Comparison of ENCODE assay signal across 9 cellular contexts in genomic region chr1:218374972-218375371, GRCh38.
DNase-seq lines count a peak whose midpoint lies in the region; TF ChIP-seq lines count a peak whose summit lies in the region.
"Had no signal": no experiment of that assay in that cellular context is flagged by ENCODE, and none has a peak within 500 bp of the region (broad histone marks: within the 10 kb centered on the region; RNA-seq: fewer than 3 reads in every experiment).

No MANE protein-coding gene starts in this region.

- TF ChIP-seq CTCF in KMS-11 (conservative IDR thresholded peaks at IDR 0.05; ENCODE audit: low read depth, low read length): no peak

- H3K9me3 ChIP-seq in stomach smooth muscle (ENCODE audit: control insufficient read depth in 2 of 2, low read length in 2 of 2): no peaks in the 10 kb centered on the region

- H4K20me1 ChIP-seq in KMS-11 (ENCODE audit: insufficient read depth): no peaks in the 10 kb centered on the region

- H3K27ac ChIP-seq in KMS-11 (no peak overlapping the region), stomach smooth muscle (ENCODE audit: low read length) (peak overlapping the region; percentile 24)

- DNase-seq in astrocyte of the hippocampus (ENCODE audit: low read depth, low spot score) (peak; percentile 70), iris pigment epithelial cell (ENCODE audit: low read depth) (peak; percentile 80), D341Med (ENCODE audit: low spot score) (no peak), activated gamma-delta T cell (lab: John Stamatoyannopoulos, UW) (no peak)
- no peak for DNase-seq in activated CD4-positive, alpha-beta T cell treated with anti-CD3 and anti-CD28 coated beads for 4 hours
- DNase-seq: central memory CD4-positive, alpha-beta T cell; NCI-H187 had no signal

- H3K9ac ChIP-seq in KMS-11 (no peak overlapping the region), stomach smooth muscle (ENCODE audit: low read length in 2 of 2) (no peak overlapping the region)

- no peak overlapping the region for H2AFZ ChIP-seq in KMS-11 (ENCODE audit: low read depth)

- H3K36me3 ChIP-seq in KMS-11 (ENCODE audit: insufficient read depth) (no peaks in the 10 kb centered on the region), stomach smooth muscle (ENCODE audit: control insufficient read depth in 2 of 2, insufficient read depth in 2 of 2, low read length in 2 of 2) (no peaks in the 10 kb centered on the region)

- H3K27me3 ChIP-seq in KMS-11 (ENCODE audit: insufficient read depth, low read depth) (no peaks in the 10 kb centered on the region), stomach smooth muscle (ENCODE audit: control insufficient read depth in 1 of 2, insufficient read depth in 2 of 2, low read length in 2 of 2) (no peaks in the 10 kb centered on the region)

- no peaks in the 10 kb centered on the region for H3K79me2 ChIP-seq in KMS-11 (ENCODE audit: insufficient read depth, low read depth)

- no peak overlapping the region for H3K4me3 ChIP-seq in KMS-11 (IDR thresholded peaks at IDR 0.05; ENCODE audit: insufficient read depth, low read depth, low read length)
- peak overlapping the region in 1 of 2 donors; percentile 22 for H3K4me3 ChIP-seq in stomach smooth muscle (ENCODE audit: low read length in 2 of 2)

- H3K4me2 ChIP-seq in KMS-11: 0 out of 2 replicates have a peak overlapping the region, but pooled peaks have one; percentile 1

- H3K4me1 ChIP-seq in KMS-11 (ENCODE audit: low read depth, poor library complexity, severe bottlenecking) (peaks cover 73% of the 10 kb centered on the region), stomach smooth muscle (ENCODE audit: control insufficient read depth, insufficient read depth, low read length) (peaks cover 37% of the 10 kb centered on the region)

Comparison
In these comparisons a context has a peak if more than half of its experiments do, and no peak if none do; other contexts are left out.
1. DNase-seq: peak in astrocyte of the hippocampus (single experiment) and iris pigment epithelial cell (single experiment); none in D341Med (single experiment), activated CD4-positive, alpha-beta T cell treated with anti-CD3 and anti-CD28 coated beads for 4 hours (0 of 2) and activated gamma-delta T cell (single experiment).